8 cellular contexts compared by ENCODE assay signal in genomic region chr12:38905480-38906351, GRCh38. TPM values are rescaled to one million over a fixed set of nuclear protein-coding genes. Genes with fewer than 3 reads are reported as not detected.
DNase-seq lines count a peak whose midpoint lies in the region; ATAC-seq and TF ChIP-seq lines count a peak whose summit lies in the region.

CPNE8 (minus strand) TSS chr12:38905591; CDS start chr12:38905534, 57 bp downstream.

- in situ Hi-C loops in GM18951 (cut with MboI; ENCODE audit: low sequenced_read_pairs, unreplicated experiment) = loop anchor here (10.0 to 25.0 kb wide), 3 partner anchors 131 to 568 kb away; no protein-coding TSS in a partner anchor

- H3K4me3 ChIP-seq in adipocyte (ENCODE audit: low read length) (peak within 1 kb of the TSS; percentile 93), ovary (peak within 1 kb of the TSS; percentile 56), aorta (ENCODE audit: low read length in 2 of 2) (peak within 1 kb of the TSS; percentile 34 to 42)

- H3K4me1 ChIP-seq in adipocyte (ENCODE audit: control insufficient read depth, insufficient read depth, low read length) = peaks cover 11% of the 10 kb centered on the region
- H3K4me1 ChIP-seq in ovary (ENCODE audit: insufficient read depth) = no peaks in the 10 kb centered on the region
- H3K4me1 ChIP-seq in aorta (ENCODE audit: control insufficient read depth in 1 of 2, insufficient read depth in 2 of 2, low read length in 2 of 2) = no peaks in the 10 kb centered on the region

- peak within 1 kb of the TSS; percentile 89 for H3K9ac ChIP-seq in adipocyte (ENCODE audit: low read length)

- TF ChIP-seq POLR2A in GM18951 (IDR thresholded peaks at IDR 0.05; ENCODE audit: extremely low read depth, insufficient read depth, insufficient read length) (peak; percentile 76), ovary (IDR thresholded peaks at IDR 0.05) (peak; percentile 69)

- TF ChIP-seq EP300 in ovary (IDR thresholded peaks at IDR 0.05) = no peak

- no peaks in the 10 kb centered on the region for H3K36me3 ChIP-seq in adipocyte (ENCODE audit: control insufficient read depth, insufficient read depth, low read length, severe bottlenecking)
- no peaks in the 10 kb centered on the region for H3K36me3 ChIP-seq in ovary
- H3K36me3 ChIP-seq in aorta (ENCODE audit: control insufficient read depth in 1 of 2, insufficient read depth in 2 of 2, low read length in 1 of 2) = no peaks in the 10 kb centered on the region

- H3K9me3 ChIP-seq in adipocyte (ENCODE audit: control insufficient read depth, low read length) (no peaks in the 10 kb centered on the region), ovary (no peaks in the 10 kb centered on the region), aorta (ENCODE audit: control insufficient read depth, low read length) (no peaks in the 10 kb centered on the region)

- intact Hi-C loops in Right ventricle myocardium superior (cut with DNase I) (no loop called here), ovary (cut with DNase I) (no loop called here), aorta (cut with DNase I) (no loop called here)

- ATAC-seq in HG03108 (IDR thresholded peaks at IDR 0.05; ENCODE audit: unreplicated experiment) (peak; percentile 48), Right ventricle myocardium superior (ENCODE audit: poor library complexity) (peak; percentile 92), aorta (ENCODE audit: low FRiP score) (peak; percentile 95)

- DNase-seq in 8988T = peak; percentile 49
- peak; percentile 84 for DNase-seq in SK-N-DZ (ENCODE audit: low spot score)
- DNase-seq in adipocyte (ENCODE audit: low read depth) = no peak
- DNase-seq in Right ventricle myocardium superior = peak; percentile 92
- peak; percentile 83 to 89 (median 84) for DNase-seq in ovary
- DNase-seq in aorta = peak; percentile 95 to 97

- 0 to 1% (median 1%) methylated on average over 45 to 54 of the region's 54 CpGs for WGBS in ovary, 3 donors
- WGBS in aorta, 2 donors = 0 to 1% methylated on average over 51 to 54 of the region's 54 CpGs

- no peaks in the 10 kb centered on the region for H3K27me3 ChIP-seq in adipocyte (replicated peaks; ENCODE audit: control insufficient read depth, insufficient read depth, low read length)
- H3K27me3 ChIP-seq in ovary = no peaks in the 10 kb centered on the region
- no peaks in the 10 kb centered on the region for H3K27me3 ChIP-seq in aorta (ENCODE audit: control insufficient read depth in 1 of 2, insufficient read depth in 2 of 2, low read length in 1 of 2)

- TF ChIP-seq CTCF in ovary (IDR thresholded peaks at IDR 0.05) = peak in 2 of 3 donors; percentile 5 to 38

- peak within 1 kb of the TSS; percentile 82 to 91 for H3K27ac ChIP-seq in ovary
- H3K27ac ChIP-seq in aorta (ENCODE audit: low read depth in 1 of 2, low read length in 2 of 2) = peak within 1 kb of the TSS; percentile 33 to 70

RNA-seq across cellular contexts. Expression of gene CPNE8, which starts in this region (rescaled TPM):
- polyA plus RNA-seq in SK-N-DZ (2014; cell fraction: cytosol; rRNA removed) = 31.8 and 36.0 TPM in 2 replicates
- 37.8 and 40.3 TPM in 2 replicates for polyA plus RNA-seq in SK-N-DZ (2014; cell fraction: nucleus; rRNA removed)
- total RNA-seq in Right ventricle myocardium superior (10.7 TPM), ovary (10 to 100 TPM in 4 of 7 donors, 1 to 10 TPM in 3; 8.4 to 16.1 (median 10.5) TPM), aorta (10 to 100 TPM; 31.3 to 40.2 TPM)
- polyA plus RNA-seq in ovary (1 to 10 TPM; 4.6 to 7.5 TPM), aorta (1 to 10 TPM; 5.8 to 9.3 TPM)

Comparison
In these comparisons a context has a peak if more than half of its experiments do, and no peak if none do; other contexts are left out.
1. H3K4me3 ChIP-seq: peak in every context shown above with its lines; median percentile 93 in adipocyte; 56 in ovary; 38 in aorta.